15 cellular contexts compared by ENCODE assay signal in genomic region chr1:230905733-230906132, GRCh38. TPM values are rescaled to one million over a fixed set of nuclear protein-coding genes. Genes with fewer than 3 reads are reported as not detected.
DNase-seq lines count a peak whose midpoint lies in the region; ATAC-seq and TF ChIP-seq lines count a peak whose summit lies in the region.
"Had no signal": no experiment of that assay in that cellular context is flagged by ENCODE, and none has a peak within 500 bp of the region (broad histone marks: within the 10 kb centered on the region; RNA-seq: fewer than 3 reads in every experiment).

No MANE protein-coding gene starts in this region.

- H3K27me3 ChIP-seq in mesenchymal stem cell (ENCODE audit: control insufficient read depth in 1 of 2, insufficient read depth in 1 of 2, low read length in 2 of 2), result no peaks in the 10 kb centered on the region
- H3K27me3 ChIP-seq in thoracic aorta (replicated peaks; ENCODE audit: insufficient read depth), result no peaks in the 10 kb centered on the region

- peaks cover 4 to 7% of the 10 kb centered on the region in 2 donors for H3K36me3 Mint-ChIP-seq in activated T-cell treated with anti-CD3 and anti-CD28 coated beads, Interleukin-2, amount 50 U/mL, for 72 hours (ENCODE audit: insufficient read depth in 2 of 2)
- peaks cover 46% of the 10 kb centered on the region for H3K36me3 Mint-ChIP-seq in brain

- H3K27me3 Mint-ChIP-seq in activated T-cell treated with anti-CD3 and anti-CD28 coated beads, Interleukin-2, amount 50 U/mL, for 72 hours (ENCODE audit: low read depth), result no peaks in the 10 kb centered on the region
- H3K27me3 Mint-ChIP-seq in brain, result no peaks in the 10 kb centered on the region

- peak overlapping the region in 1 of 2 experiments; percentile 29 for H3K18ac ChIP-seq in mesenchymal stem cell (ENCODE audit: low read depth in 1 of 2, low read length in 2 of 2)

- H3K4me3 Mint-ChIP-seq in activated T-cell treated with anti-CD3 and anti-CD28 coated beads, Interleukin-2, amount 50 U/mL, for 72 hours, result no peak overlapping the region
- peak overlapping the region in 2 of 5 experiments; percentile 2 to 44 for H3K4me3 Mint-ChIP-seq in brain
- H3K4me3 Mint-ChIP-seq: GM23338 had no signal

- ATAC-seq in activated T-cell treated with anti-CD3 and anti-CD28 coated beads, Interleukin-2, amount 50 U/mL, for 72 hours (replicated peaks in 1 of 2), result no peak
- no peak for ATAC-seq in thoracic aorta (ENCODE audit: insufficient number of reproducible peaks, low FRiP score, low read depth)
- no peak for ATAC-seq in GM21529 (IDR thresholded peaks at IDR 0.05; ENCODE audit: unreplicated experiment)
- ATAC-seq: GM12878, GM23338, SK-N-SH treated with all-trans-retinoic acid at 6 μM for 48 hours had no signal

- no peaks in the 10 kb centered on the region for H3K9me3 Mint-ChIP-seq in activated T-cell treated with anti-CD3 and anti-CD28 coated beads, Interleukin-2, amount 50 U/mL, for 72 hours
- H3K9me3 Mint-ChIP-seq in brain, result no peaks in the 10 kb centered on the region
- H3K9me3 Mint-ChIP-seq: GM23338 had no signal

- H3K79me1 ChIP-seq in mesenchymal stem cell (replicated peaks; ENCODE audit: low read length, poor library complexity, severe bottlenecking), result no peaks in the 10 kb centered on the region

- no peak overlapping the region for H2AFZ ChIP-seq in mesenchymal stem cell (ENCODE audit: low read depth, low read length)
- H2AFZ ChIP-seq: GM23338 had no signal

- H4K8ac ChIP-seq in mesenchymal stem cell (ENCODE audit: low read length), result no peak overlapping the region

- no peak overlapping the region for H4K91ac ChIP-seq in mesenchymal stem cell (ENCODE audit: low read length)

- no peaks in the 10 kb centered on the region for H3K4me1 Mint-ChIP-seq in activated T-cell treated with anti-CD3 and anti-CD28 coated beads, Interleukin-2, amount 50 U/mL, for 72 hours (ENCODE audit: low read depth)
- peaks cover 6% of the 10 kb centered on the region for H3K4me1 Mint-ChIP-seq in brain
- H3K4me1 Mint-ChIP-seq: GM23338 had no signal

- peak overlapping the region; percentile 71 for H3K9ac ChIP-seq in mesenchymal stem cell (ENCODE audit: low read length)

- 72% methylated on average over 4 of the region's 5 CpGs for WGBS in mesenchymal stem cell

- H2AK5ac ChIP-seq in mesenchymal stem cell (ENCODE audit: low read length, severe bottlenecking), result no peak overlapping the region

- TF ChIP-seq CTCF in brain (conservative IDR thresholded peaks at IDR 0.05), result no peak
- no peak for TF ChIP-seq CTCF in thoracic aorta (IDR thresholded peaks at IDR 0.05)

- no peak overlapping the region for H2BK5ac ChIP-seq in mesenchymal stem cell (ENCODE audit: low read depth, low read length, poor library complexity, severe bottlenecking)

- peak overlapping the region; percentile 8 for H3K27ac Mint-ChIP-seq in activated T-cell treated with anti-CD3 and anti-CD28 coated beads, Interleukin-2, amount 50 U/mL, for 72 hours
- peak overlapping the region in 4 of 5 experiments; percentile 61 to 87 (median 75) for H3K27ac Mint-ChIP-seq in brain
- H3K27ac Mint-ChIP-seq: GM23338 had no signal

- H3K9me3 ChIP-seq in mesenchymal stem cell (ENCODE audit: control insufficient read depth, low read length), result no peaks in the 10 kb centered on the region
- no peaks in the 10 kb centered on the region for H3K9me3 ChIP-seq in thoracic aorta

- H3K14ac ChIP-seq in mesenchymal stem cell (ENCODE audit: low read length in 2 of 2), result no peak overlapping the region

- H3K4me3 ChIP-seq in mesenchymal stem cell (ENCODE audit: insufficient read depth in 1 of 2, low read depth in 1 of 2, low read length in 2 of 2) (no peak overlapping the region), thoracic aorta (peak overlapping the region; percentile 4)
- H3K4me3 ChIP-seq: GM12878, GM23338 had no signal

- H3K36me3 ChIP-seq in mesenchymal stem cell (ENCODE audit: control insufficient read depth in 1 of 2, insufficient read depth in 2 of 2, low read depth in 1 of 2, low read length in 2 of 2) (peaks cover 8 to 24% of the 10 kb centered on the region in 2 experiments), thoracic aorta (no peaks in the 10 kb centered on the region)

- no peak overlapping the region for H2BK15ac ChIP-seq in mesenchymal stem cell (ENCODE audit: low read depth, poor library complexity, severe bottlenecking)

- no peak for DNase-seq in activated T-cell treated with anti-CD3 and anti-CD28 coated beads, Interleukin-2, amount 50 U/mL, for 72 hours
- DNase-seq in activated T-cell treated with anti-CD3 and anti-CD28 coated beads for 4 hours, result no peak
- DNase-seq in mesenchymal stem cell, result peak; percentile 15
- DNase-seq in thoracic aorta (ENCODE audit: low spot score), result no peak
- DNase-seq in NCI-H2196 treated with DMSO at 0.1 percent for 48 hours (lab: John Stamatoyannopoulos, UW; ENCODE audit: unreplicated experiment), result no peak
- DNase-seq in DMS79 (lab: John Stamatoyannopoulos, UW), result no peak
- DNase-seq: activated gamma-delta T cell; NCI-H2081 treated with DMSO at 0.1 percent for 48 hours; stimulated activated CD4-positive, alpha-beta T cell treated with anti-CD3 and anti-CD28 coated beads, Interleukin-12 subunit alpha, Interleukin-12 subunit beta, amount 100 ng/mL, for 4 hours had no signal

- H3K4me2 ChIP-seq in mesenchymal stem cell (ENCODE audit: low read length, poor library complexity, severe bottlenecking), result no peak overlapping the region
- H3K4me2 ChIP-seq: GM23338 had no signal

- no peak overlapping the region for H2BK12ac ChIP-seq in mesenchymal stem cell (ENCODE audit: low read length in 2 of 2)

- H3K27ac ChIP-seq in mesenchymal stem cell (ENCODE audit: low read length, poor library complexity, severe bottlenecking) (no peak overlapping the region), thoracic aorta (peak overlapping the region; percentile 32 to 68)
- H3K27ac ChIP-seq: HL-60 had no signal

- H3K23ac ChIP-seq in mesenchymal stem cell (ENCODE audit: low read length in 2 of 2), result no peak overlapping the region

- no peak overlapping the region for H2BK120ac ChIP-seq in mesenchymal stem cell (ENCODE audit: low read depth, low read length)

- H3K4ac ChIP-seq in mesenchymal stem cell (ENCODE audit: low read depth in 1 of 2, low read length in 2 of 2), result peak overlapping the region in 1 of 2 experiments; percentile 18

- H3K4me1 ChIP-seq in mesenchymal stem cell (ENCODE audit: control insufficient read depth, insufficient read depth, low read depth, low read length), result no peaks in the 10 kb centered on the region
- H3K4me1 ChIP-seq in thoracic aorta (ENCODE audit: control insufficient read depth in 1 of 2, low read depth in 2 of 2), result peaks cover 13 to 29% of the 10 kb centered on the region in 2 donors

RNA-seq across cellular contexts. Expression of gene C1orf198, which starts 37.4 kb away (rescaled TPM):
- total RNA-seq in activated T-cell treated with anti-CD3 and anti-CD28 coated beads, Interleukin-2, amount 50 U/mL, for 72 hours, result 1 to 10 TPM; 5.4 to 7.6 TPM
- polyA plus RNA-seq in brain (ENCODE audit: insufficient read depth, low read depth, low replicate concordance), result 76.7 TPM
- polyA plus RNA-seq in mesenchymal stem cell (2013, experiment 1 of 2), result 40.5 TPM
- polyA plus RNA-seq in mesenchymal stem cell (2013, experiment 2 of 2), result 39.9 TPM
- 100 to 1,000 TPM; 166 to 273 TPM for total RNA-seq in thoracic aorta

Comparison
In these comparisons a context has a peak if more than half of its experiments do, and no peak if none do; other contexts are left out.
1. RNA of gene C1orf198, which starts 37.4 kb away (total RNA-seq): 166 to 273 TPM in thoracic aorta; 5.4 to 7.6 TPM in activated T-cell treated with anti-CD3 and anti-CD28 coated beads, Interleukin-2, amount 50 U/mL, for 72 hours; every median in the first group is over 10 times any median in the second.